In genomic region chr22:50731811-50732624, GRCh38 we compare ENCODE assay signal across 8 cellular contexts. TPM values are rescaled to one million over a fixed set of nuclear protein-coding genes. Genes with fewer than 3 reads are reported as not detected.
DNase-seq lines count a peak whose midpoint lies in the region; ATAC-seq and TF ChIP-seq lines count a peak whose summit lies in the region.

No MANE protein-coding gene starts in this region.

- H3K36me3 ChIP-seq in HEK293 (ENCODE audit: control insufficient read depth in 2 of 2, insufficient read depth in 1 of 2, low read length in 2 of 2) = no peaks in the 10 kb centered on the region
- peaks cover 0 to 16% (median under 1%) of the 10 kb centered on the region in 9 donors for H3K36me3 ChIP-seq in heart left ventricle

- TF ChIP-seq POLR2A in heart left ventricle (IDR thresholded peaks at IDR 0.05) = no peak

- H3K9me3 ChIP-seq in HEK293 (ENCODE audit: control insufficient read depth, insufficient read depth, low read depth, low read length) (no peaks in the 10 kb centered on the region), heart left ventricle (no peaks in the 10 kb centered on the region)

- H3K4me1 Mint-ChIP-seq in activated naive CD8-positive, alpha-beta T cell (ENCODE audit: low read depth) = peaks cover 1% of the 10 kb centered on the region

- H3K27ac ChIP-seq in HEK293 (ENCODE audit: extremely low read depth, low read depth, low read length) = no peak overlapping the region
- H3K27ac ChIP-seq in heart left ventricle = peak overlapping the region in 5 of 12 donors; percentile 10 to 47 (median 21)

- H3K27me3 Mint-ChIP-seq in activated naive CD8-positive, alpha-beta T cell = no peaks in the 10 kb centered on the region

- H3K4me1 ChIP-seq in HEK293 (ENCODE audit: control insufficient read depth, insufficient read depth, low read length) (no peaks in the 10 kb centered on the region), heart left ventricle (peaks cover 4 to 46% (median 30%) of the 10 kb centered on the region in 12 donors)

- intact Hi-C loops in heart left ventricle (cut with DNase I) = no loop called here

- no peak overlapping the region for H3K4me3 Mint-ChIP-seq in activated naive CD8-positive, alpha-beta T cell

- peaks cover 0 to 42% (median 13%) of the 10 kb centered on the region in 9 donors for H3K27me3 ChIP-seq in heart left ventricle

- POLR2A ChIA-PET in HEK293 (lab: Yijun Ruan, JAX) = no interaction called here

- TF ChIP-seq CTCF in AG10803 (conservative IDR thresholded peaks at IDR 0.05; ENCODE audit: low read length) (peak; percentile 86), HEK293 (tag by site-specific recombination; IDR thresholded peaks at IDR 0.05) (peak; percentile 94), heart left ventricle (IDR thresholded peaks at IDR 0.05) (peak; percentile 39 to 79 (median 70))

- H3K4me3 ChIP-seq in AG10803 (ENCODE audit: low read length) (no peak overlapping the region), HEK293 (ENCODE audit: low read depth, low read length) (no peak overlapping the region), heart left ventricle (no peak overlapping the region)

- H3K27ac Mint-ChIP-seq in activated naive CD8-positive, alpha-beta T cell = peak overlapping the region; percentile 55

- no peaks in the 10 kb centered on the region for H3K9me3 Mint-ChIP-seq in activated naive CD8-positive, alpha-beta T cell (ENCODE audit: low read depth)

- WGBS in heart left ventricle, 4 donors = 32 to 41% (median 36%) methylated on average over 13 to 32 of the region's 32 CpGs

- peak; percentile 89 for ATAC-seq in SK-N-SH treated with all-trans-retinoic acid at 6 μM for 48 hours
- peak; percentile 41 to 66 (median 55) for ATAC-seq in heart left ventricle
- ATAC-seq in HG03108 (IDR thresholded peaks at IDR 0.05; ENCODE audit: unreplicated experiment) = no peak

- H3K36me3 Mint-ChIP-seq in activated naive CD8-positive, alpha-beta T cell = no peaks in the 10 kb centered on the region

- peak; percentile 44 for DNase-seq in AG10803 (ENCODE audit: low read depth)
- DNase-seq in heart left ventricle = peak in 4 of 5 donors; percentile 20 to 64 (median 31)
- peak; percentile 6 to 32 for DNase-seq in stimulated activated CD4-positive, alpha-beta T cell treated with anti-CD3 and anti-CD28 coated beads, Interleukin-12 subunit alpha, Interleukin-12 subunit beta, amount 100 ng/mL, for 24 hours (ENCODE audit: low read depth in 2 of 2)
- DNase-seq in DMS79 (lab: John Stamatoyannopoulos, UW) = no peak

- CTCF ChIA-PET in HEK293 (lab: Yijun Ruan, JAX) = interaction anchor here (0.6 to 1.9 kb wide), 14 partner anchors 9 to 131 kb away, joined by 3 to 13 read pairs (median 4); no protein-coding TSS in a partner anchor

TF ChIP-seq in HEK293, 187 proteins besides CTCF, POLR2A, EP300 and RAD21 (continues in another document):
- TF ChIP-seq ZBTB10 (tag by site-specific recombination; IDR thresholded peaks at IDR 0.05) = peak; percentile 50; the same call in 1 of the 2 replicates
- TF ChIP-seq ZNF266 (tag by site-specific recombination; IDR thresholded peaks at IDR 0.05; ENCODE audit: low read depth) = no peak
- no peak for TF ChIP-seq OSR2 (tag by site-specific recombination; IDR thresholded peaks at IDR 0.05)
- no peak for TF ChIP-seq ZBTB49 (tag by site-specific recombination; IDR thresholded peaks at IDR 0.05; ENCODE audit: low read depth)
- no peak for TF ChIP-seq ZNF426 (tag by site-specific recombination; IDR thresholded peaks at IDR 0.05)
- no peak for TF ChIP-seq ZNF391 (tag by site-specific recombination; IDR thresholded peaks at IDR 0.05; ENCODE audit: borderline replicate concordance, low read depth)
- TF ChIP-seq ZNF654 (tag by site-specific recombination; IDR thresholded peaks at IDR 0.05; ENCODE audit: low read depth) = peak; percentile 66

TF ChIP-seq in SK-N-SH treated with all-trans-retinoic acid at 6 μM for 48 hours, 23 proteins besides CTCF, POLR2A, EP300 and RAD21:
- TF ChIP-seq PPARA (CRISPR knock-in tag; IDR thresholded peaks at IDR 0.05; ENCODE audit: borderline replicate concordance) = no peak

RNA-seq across cellular contexts. Expression of gene ACR, which starts 6.0 kb away (rescaled TPM):
- total RNA-seq in heart left ventricle = 1 to 10 TPM in 2 of 9 donors, under 1 TPM in 5, not detected in 2; 0.35 to 1.2 (median 0.50) TPM
- under 1 TPM; 0.12 to 0.53 TPM for polyA plus RNA-seq in heart left ventricle

RNA-seq across cellular contexts. Expression of gene RABL2B, which starts 51.4 kb away (rescaled TPM):
- total RNA-seq in heart left ventricle = 10 to 100 TPM in 1 of 9 donors, 1 to 10 TPM in 8; 3.8 to 12.7 (median 6.4) TPM
- 1 to 10 TPM; 6.7 to 9.1 TPM for polyA plus RNA-seq in heart left ventricle

RNA-seq across cellular contexts. Expression of gene SHANK3, which starts 59.4 kb away (rescaled TPM):
- total RNA-seq in heart left ventricle = 10 to 100 TPM; 11.3 to 36.0 (median 21.9) TPM
- polyA plus RNA-seq in heart left ventricle = 10 to 100 TPM; 14.9 to 23.2 TPM
